6 cellular contexts compared by ENCODE assay signal in the genomic region with DNA sequence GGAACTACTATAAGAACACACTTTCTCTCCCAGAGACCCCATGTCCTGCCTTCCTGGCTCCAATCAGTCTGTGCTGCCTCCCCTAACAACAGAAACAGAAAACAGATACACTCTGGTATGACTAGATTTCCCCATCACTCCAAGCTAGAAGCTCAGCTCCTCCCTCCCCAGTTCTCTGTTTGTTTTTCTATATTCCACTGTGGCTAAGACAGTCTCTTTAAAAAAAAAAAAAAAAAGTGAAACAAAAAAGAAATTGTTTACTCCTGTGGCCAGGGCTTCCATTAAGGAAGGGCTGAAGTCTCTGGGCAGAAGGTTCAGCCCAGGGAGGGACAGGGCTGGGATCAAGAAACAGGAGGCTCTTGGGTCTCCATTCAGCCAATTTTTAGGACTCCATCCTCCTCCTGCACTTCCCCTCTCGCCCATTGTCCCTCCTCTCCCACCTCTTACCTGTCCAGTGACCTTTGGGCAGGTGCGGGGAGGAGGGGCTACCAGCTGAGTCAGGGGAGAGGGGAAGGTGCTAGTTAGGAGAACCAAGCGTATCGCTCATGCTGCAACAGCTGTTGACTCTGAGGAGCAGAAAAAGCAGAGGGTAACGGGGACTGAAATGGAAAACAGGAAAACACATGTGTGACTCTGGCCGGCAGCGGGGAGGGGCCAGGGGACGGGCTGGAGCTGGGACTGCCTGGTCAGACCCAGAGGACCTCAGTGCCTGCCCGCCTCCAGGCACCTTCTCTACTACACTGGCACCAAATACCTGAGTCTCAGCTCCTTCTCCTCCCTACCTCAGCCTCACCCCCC. TPM values are rescaled to one million over a fixed set of nuclear protein-coding genes. Genes with fewer than 3 reads are reported as not detected.
DNase-seq lines count a peak whose midpoint lies in the region; ATAC-seq, FAIRE-seq and TF ChIP-seq lines count a peak whose summit lies in the region.
"Had no signal": no experiment of that assay in that cellular context is flagged by ENCODE, and none has a peak within 500 bp of the region (broad histone marks: within the 10 kb centered on the region; RNA-seq: fewer than 3 reads in every experiment).

No MANE protein-coding gene starts in this region.

- ATAC-seq in HG03095 (IDR thresholded peaks at IDR 0.05; ENCODE audit: unreplicated experiment) (peak; percentile 46), omental fat pad (ENCODE audit: low FRiP score) (peak; percentile 17)

- TF ChIP-seq CTCF in cardiac fibroblast (IDR thresholded peaks at IDR 0.05; ENCODE audit: low read depth, low read length) (no peak), omental fat pad (IDR thresholded peaks at IDR 0.05) (no peak)

- no peak for FAIRE-seq in RCC 7860 (lab: Jason Lieb, UNC)

- DNase-seq in cardiac fibroblast (ENCODE audit: low read depth in 2 of 2) = peak; percentile 77 to 91
- DNase-seq in omental fat pad (ENCODE audit: low spot score) = no peak
- no peak for DNase-seq in SK-N-DZ (ENCODE audit: low spot score)
- DNase-seq in RCC 7860 (ENCODE audit: low spot score) = no peak

- peak overlapping the region; percentile 38 to 43 for H3K4me3 ChIP-seq in cardiac fibroblast (replicated peaks in 1 of 2; ENCODE audit: low read depth in 2 of 2, low read length in 2 of 2)
- H3K4me3 ChIP-seq: cardiac muscle cell had no signal

RNA-seq across cellular contexts. Expression of a gene that starts 4.2 kb away (rescaled TPM):
- 10 to 100 TPM; 52.0 to 72.3 (median 64.0) TPM for total RNA-seq in omental fat pad
- 0.48 and 2.2 TPM in 2 replicates for polyA plus RNA-seq in SK-N-DZ (2014; cell fraction: cytosol; rRNA removed)
- 0.37 and 1.5 TPM in 2 replicates for polyA plus RNA-seq in SK-N-DZ (2014; cell fraction: nucleus; rRNA removed)

RNA-seq across cellular contexts. Expression of a gene that starts 10.3 kb away (rescaled TPM):
- total RNA-seq in omental fat pad = 10 to 100 TPM; 15.9 to 55.1 (median 37.7) TPM
- polyA plus RNA-seq in SK-N-DZ (2014; cell fraction: cytosol; rRNA removed) = 263 and 507 TPM in 2 replicates
- 124 and 172 TPM in 2 replicates for polyA plus RNA-seq in SK-N-DZ (2014; cell fraction: nucleus; rRNA removed)

RNA-seq across cellular contexts. Expression of a gene that starts 17.0 kb away (rescaled TPM):
- total RNA-seq in omental fat pad = 100 to 1,000 TPM; 108 to 208 (median 166) TPM
- 3.1 and 4.2 TPM in 2 replicates for polyA plus RNA-seq in SK-N-DZ (2014; cell fraction: cytosol; rRNA removed)
- polyA plus RNA-seq in SK-N-DZ (2014; cell fraction: nucleus; rRNA removed) = 1.7 and 3.4 TPM in 2 replicates

RNA-seq across cellular contexts. Expression of a gene that starts 52.1 kb away (rescaled TPM):
- total RNA-seq in omental fat pad = 100 to 1,000 TPM in 2 of 4 donors, 10 to 100 TPM in 2; 73.5 to 125 (median 96.6) TPM
- 2.2 and 2.5 TPM in 2 replicates for polyA plus RNA-seq in SK-N-DZ (2014; cell fraction: cytosol; rRNA removed)
- 1.6 and 3.7 TPM in 2 replicates for polyA plus RNA-seq in SK-N-DZ (2014; cell fraction: nucleus; rRNA removed)

RNA-seq across cellular contexts. Expression of a gene that starts 52.9 kb away (rescaled TPM):
- 100 to 1,000 TPM in 1 of 4 donors, 10 to 100 TPM in 3; 73.3 to 100 (median 98.6) TPM for total RNA-seq in omental fat pad
- polyA plus RNA-seq in SK-N-DZ (2014; cell fraction: cytosol; rRNA removed) = 76.2 and 108 TPM in 2 replicates
- polyA plus RNA-seq in SK-N-DZ (2014; cell fraction: nucleus; rRNA removed) = 100 and 131 TPM in 2 replicates

Comparison
In these comparisons a context has a peak if more than half of its experiments do, and no peak if none do; other contexts are left out.
1. DNase-seq: peak in cardiac fibroblast (2 of 2); none in omental fat pad (single experiment), SK-N-DZ (single experiment) and RCC 7860 (single experiment).